ENCODE assay signal across 8 cellular contexts in the genomic region with DNA sequence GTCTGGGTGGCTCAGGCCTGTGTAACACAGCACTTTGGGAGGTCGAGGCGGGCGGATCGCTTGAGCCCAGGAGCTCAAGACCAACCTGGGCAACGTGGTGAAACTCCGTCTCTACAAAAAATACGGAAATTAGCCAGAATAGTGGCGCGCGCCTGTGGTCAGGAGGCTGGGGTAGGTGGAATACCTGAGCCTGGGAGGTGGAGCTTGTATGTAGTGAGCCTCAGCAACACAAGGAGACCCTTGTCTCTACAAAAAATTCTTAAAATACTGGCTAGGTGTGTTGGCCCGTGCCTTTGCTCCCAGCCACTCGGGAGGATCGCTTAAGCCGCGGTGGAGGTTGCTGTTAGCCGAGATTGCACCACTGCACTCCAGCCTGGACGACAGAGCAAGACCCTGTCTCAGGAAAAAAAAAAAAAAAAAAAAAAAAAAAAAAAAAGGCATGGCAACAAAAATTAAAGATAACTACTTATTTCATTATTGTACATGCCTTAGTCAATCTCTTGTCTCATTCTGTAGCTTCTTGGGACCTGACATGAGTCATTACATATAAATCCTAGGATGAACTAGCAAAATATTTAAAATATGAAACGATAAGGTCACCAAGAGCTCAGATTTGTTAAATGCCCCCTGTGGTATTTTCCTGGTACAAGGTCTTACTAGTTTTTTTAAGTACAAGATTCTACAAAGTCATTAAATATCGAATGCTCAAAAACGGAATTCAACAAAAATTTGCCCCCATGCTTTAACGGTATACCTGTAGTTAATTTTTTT. TPM values are rescaled to one million over a fixed set of nuclear protein-coding genes. Genes with fewer than 3 reads are reported as not detected.
DNase-seq lines count a peak whose midpoint lies in the region; ATAC-seq and TF ChIP-seq lines count a peak whose summit lies in the region.

No MANE protein-coding gene starts in this region.

- peak; percentile 38; the same call in 1 of the 2 replicates for TF ChIP-seq POLR2A in Raji (IDR thresholded peaks at IDR 0.05; ENCODE audit: insufficient read depth, low read depth, low read length)

- H3K27ac ChIP-seq in GM23338 (ENCODE audit: low read depth), result peak overlapping the region; percentile 90
- H3K27ac ChIP-seq in brain microvascular endothelial cell, result peak overlapping the region; percentile 94

- H3K4me3 Mint-ChIP-seq in GM23338 (peak overlapping the region; percentile 100), memory B cell (peak overlapping the region; percentile 98)
- H3K4me3 Mint-ChIP-seq in stimulated activated naive CD8-positive, alpha-beta T cell treated with anti-CD3 and anti-CD28 coated beads, Interleukin-15, Interleukin-2, amounts not matched to agents 100 ng/mL and 50 ng/mL, for 24 hours, result peak overlapping the region; percentile 100

- ATAC-seq in GM23338, result peak; percentile 33
- no peak for ATAC-seq in memory B cell (ENCODE audit: low read depth)

- H3K36me3 ChIP-seq in GM23338 (ENCODE audit: insufficient read depth) (peaks cover 48% of the 10 kb centered on the region), brain microvascular endothelial cell (replicated peaks) (peaks cover 45% of the 10 kb centered on the region)

- no peaks in the 10 kb centered on the region for H3K9me2 ChIP-seq in GM23338 (ENCODE audit: insufficient read depth)

- H3K4me3 ChIP-seq in GM23338, result peak overlapping the region; percentile 63
- H3K4me3 ChIP-seq in brain microvascular endothelial cell (ENCODE audit: low read depth, low read length), result peak overlapping the region; percentile 98

- peaks cover 62% of the 10 kb centered on the region for H3K36me3 Mint-ChIP-seq in GM23338 (ENCODE audit: low read depth)
- peaks cover 29% of the 10 kb centered on the region for H3K36me3 Mint-ChIP-seq in memory B cell
- H3K36me3 Mint-ChIP-seq in stimulated activated naive CD8-positive, alpha-beta T cell treated with anti-CD3 and anti-CD28 coated beads, Interleukin-15, Interleukin-2, amounts not matched to agents 100 ng/mL and 50 ng/mL, for 24 hours (ENCODE audit: low read depth), result peaks cover 68% of the 10 kb centered on the region

- peaks cover 22% of the 10 kb centered on the region for H3K27me3 Mint-ChIP-seq in GM23338 (ENCODE audit: insufficient read depth, low read depth, poor library complexity)
- H3K27me3 Mint-ChIP-seq in memory B cell, result no peaks in the 10 kb centered on the region
- H3K27me3 Mint-ChIP-seq in stimulated activated naive CD8-positive, alpha-beta T cell treated with anti-CD3 and anti-CD28 coated beads, Interleukin-15, Interleukin-2, amounts not matched to agents 100 ng/mL and 50 ng/mL, for 24 hours, result no peaks in the 10 kb centered on the region

- in situ Hi-C loops in brain microvascular endothelial cell (cut with HindIII; ENCODE audit: low pct_ligation_motif_present, low sequenced_read_pairs), result no loop called here

- peak overlapping the region; percentile 80 for H3K4me2 ChIP-seq in GM23338

- peaks cover 42% of the 10 kb centered on the region for H3K4me1 Mint-ChIP-seq in GM23338
- H3K4me1 Mint-ChIP-seq in memory B cell, result peaks cover 30% of the 10 kb centered on the region
- H3K4me1 Mint-ChIP-seq in stimulated activated naive CD8-positive, alpha-beta T cell treated with anti-CD3 and anti-CD28 coated beads, Interleukin-15, Interleukin-2, amounts not matched to agents 100 ng/mL and 50 ng/mL, for 24 hours (ENCODE audit: low read depth), result peaks cover 69% of the 10 kb centered on the region

- DNase-seq in AG08396 (ENCODE audit: low spot score) (peak; percentile 26), GM23338 (ENCODE audit: low spot score) (peak; percentile 70), brain microvascular endothelial cell (no peak), memory B cell (ENCODE audit: low spot score in 2 of 2) (no peak), mesenteric fat pad (ENCODE audit: low spot score) (no peak), NCI-H2227 treated with DMSO at 0.1 percent for 48 hours (lab: John Stamatoyannopoulos, UW) (no peak)

- H3K27me3 ChIP-seq in GM23338 (ENCODE audit: insufficient read depth), result no peaks in the 10 kb centered on the region
- no peaks in the 10 kb centered on the region for H3K27me3 ChIP-seq in brain microvascular endothelial cell (replicated peaks)

- no peak overlapping the region for H2AFZ ChIP-seq in GM23338

- peaks cover 22% of the 10 kb centered on the region for H3K4me1 ChIP-seq in GM23338 (ENCODE audit: insufficient read depth)

- peaks cover 40% of the 10 kb centered on the region for H4K20me1 ChIP-seq in GM23338 (replicated peaks; ENCODE audit: insufficient read depth)

- H3K79me2 ChIP-seq in GM23338 (replicated peaks; ENCODE audit: insufficient read depth), result peaks cover 81% of the 10 kb centered on the region

- H3F3A ChIP-seq in GM23338 (replicated peaks; ENCODE audit: low read depth), result peaks cover 27% of the 10 kb centered on the region

- H3K27ac Mint-ChIP-seq in GM23338 (peak overlapping the region; percentile 100), memory B cell (peak overlapping the region; percentile 98)
- H3K27ac Mint-ChIP-seq in stimulated activated naive CD8-positive, alpha-beta T cell treated with anti-CD3 and anti-CD28 coated beads, Interleukin-15, Interleukin-2, amounts not matched to agents 100 ng/mL and 50 ng/mL, for 24 hours, result peak overlapping the region; percentile 100

- H3K9me3 Mint-ChIP-seq in GM23338 (peaks cover 7% of the 10 kb centered on the region; the same call in 2 of the 3 replicates), memory B cell (no peaks in the 10 kb centered on the region)
- H3K9me3 Mint-ChIP-seq in stimulated activated naive CD8-positive, alpha-beta T cell treated with anti-CD3 and anti-CD28 coated beads, Interleukin-15, Interleukin-2, amounts not matched to agents 100 ng/mL and 50 ng/mL, for 24 hours, result no peaks in the 10 kb centered on the region

- TF ChIP-seq CTCF in GM23338 (conservative IDR thresholded peaks at IDR 0.05; ENCODE audit: low read depth in 2 of 2) (no peak), brain microvascular endothelial cell (IDR thresholded peaks at IDR 0.05; ENCODE audit: low read depth, low read length, missing control alignments) (no peak)

TF ChIP-seq in GM23338, 12 proteins besides CTCF, POLR2A, EP300 and RAD21 (continues in another document):
- TF ChIP-seq ZNF114 (CRISPR knock-in tag; IDR thresholded peaks at IDR 0.05), result no peak
- TF ChIP-seq JUNB (IDR thresholded peaks at IDR 0.05; ENCODE audit: unreplicated experiment), result no peak
- TF ChIP-seq POLR2AphosphoS5 (IDR thresholded peaks at IDR 0.05; ENCODE audit: low read depth), result no peak
- no peak for TF ChIP-seq ZNF331 (CRISPR knock-in tag; IDR thresholded peaks at IDR 0.05; ENCODE audit: low read depth)
- no peak for TF ChIP-seq EZH2 (IDR thresholded peaks at IDR 0.05; ENCODE audit: low read depth, unreplicated experiment)
- no peak for TF ChIP-seq REST (IDR thresholded peaks at IDR 0.05; ENCODE audit: unreplicated experiment)

RNA-seq across cellular contexts. Expression of gene TAF1D, which starts 1.1 kb away (rescaled TPM):
- 240 and 256 TPM in 2 replicates for total RNA-seq in GM23338 (2014; rRNA removed; shearing (Covaris generic))
- polyA plus RNA-seq in GM23338 (2016; fragmentation: Nextera tagmentation; extraction: Ambion mirVana), result 199 and 246 TPM in 2 replicates
- 117 TPM for total RNA-seq in mesenteric fat pad

RNA-seq across cellular contexts. Expression of gene C11orf54, which starts 1.3 kb away (rescaled TPM):
- total RNA-seq in GM23338 (2014; rRNA removed; shearing (Covaris generic)), result 29.0 and 35.8 TPM in 2 replicates
- polyA plus RNA-seq in GM23338 (2016; fragmentation: Nextera tagmentation; extraction: Ambion mirVana), result 38.8 and 43.1 TPM in 2 replicates
- 21.1 TPM for total RNA-seq in mesenteric fat pad

RNA-seq across cellular contexts. Expression of gene MED17, which starts 43.9 kb away (rescaled TPM):
- 31.2 and 36.9 TPM in 2 replicates for total RNA-seq in GM23338 (2014; rRNA removed; shearing (Covaris generic))
- polyA plus RNA-seq in GM23338 (2016; fragmentation: Nextera tagmentation; extraction: Ambion mirVana), result 17.4 and 19.1 TPM in 2 replicates
- 24.7 TPM for total RNA-seq in mesenteric fat pad

Comparison
In these comparisons a context has a peak if more than half of its experiments do, and no peak if none do; other contexts are left out.
1. DNase-seq: peak in AG08396 (single experiment) and GM23338 (single experiment); none in brain microvascular endothelial cell (single experiment), memory B cell (0 of 2), mesenteric fat pad (single experiment) and NCI-H2227 treated with DMSO at 0.1 percent for 48 hours (single experiment).
2. Peak in every context shown above with its lines, with median percentiles within 50 percentile points of each other: H3K27ac Mint-ChIP-seq and H3K4me3 Mint-ChIP-seq.